ENCODE assay signal across 1 cellular context in the genomic region with DNA sequence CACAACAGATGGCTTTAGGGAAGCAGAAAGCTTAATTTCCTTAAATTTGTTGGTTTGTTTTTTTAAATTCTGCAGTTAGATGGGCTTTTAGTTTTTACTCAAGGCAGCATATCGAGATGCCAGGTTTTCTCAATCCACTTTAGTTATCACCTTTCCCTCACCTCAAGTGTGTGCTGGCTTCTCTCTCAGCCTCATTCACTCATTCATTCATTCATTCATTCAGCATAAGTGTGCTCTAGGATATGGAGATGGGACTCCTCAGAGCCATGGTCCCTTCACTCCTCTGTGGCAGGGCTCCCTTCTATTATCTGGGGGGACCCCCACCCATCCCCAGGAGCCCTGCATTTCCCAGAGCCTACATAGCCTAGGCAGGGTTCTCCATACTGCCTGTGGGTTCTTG.
A peak's percentile ranks its signal among the peaks of the same experiment; 100 is the strongest.
TF ChIP-seq lines count a peak whose summit lies in the region.

No MANE protein-coding gene starts in this region.

TF ChIP-seq in K562, 482 proteins besides CTCF, POLR2A, EP300 and RAD21:
- TF ChIP-seq ZFPM2 (CRISPR knock-in tag; IDR thresholded peaks at IDR 0.05) (no peak), ZNF24 (IDR thresholded peaks at IDR 0.05) (peak; percentile 85)
